In the genomic region with DNA sequence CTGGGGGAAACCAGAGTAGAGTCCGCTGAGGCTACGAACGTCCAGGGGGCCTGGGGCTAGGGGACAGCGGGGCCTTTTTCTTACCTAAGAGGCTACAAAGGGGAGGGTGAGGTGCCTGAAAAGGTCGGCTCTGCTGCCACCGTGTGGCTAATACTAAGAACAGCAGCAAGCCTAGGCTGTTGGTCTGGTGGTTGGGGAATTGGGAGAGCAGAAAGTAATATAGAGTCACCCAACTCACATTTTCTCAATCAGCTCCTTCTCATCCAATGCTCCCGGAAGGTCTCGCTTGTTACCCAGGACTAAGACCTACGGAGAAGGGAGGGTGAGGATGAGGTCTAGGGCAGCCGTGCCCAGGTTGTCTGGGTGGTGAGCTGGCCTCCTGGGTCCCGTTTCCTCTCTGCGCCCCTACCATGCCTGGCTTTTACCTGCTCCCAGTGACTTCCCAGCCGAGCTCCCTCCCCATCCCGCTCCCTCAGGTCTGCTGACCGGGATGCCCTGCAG, we compare ENCODE assay signal across 9 cellular contexts. TPM values are rescaled to one million over a fixed set of nuclear protein-coding genes. Genes with fewer than 3 reads are reported as not detected.
DNase-seq lines count a peak whose midpoint lies in the region; ATAC-seq and TF ChIP-seq lines count a peak whose summit lies in the region.
"Had no signal": no experiment of that assay in that cellular context is flagged by ENCODE, and none has a peak within 500 bp of the region (broad histone marks: within the 10 kb centered on the region; RNA-seq: fewer than 3 reads in every experiment).

No MANE protein-coding gene starts in this region.

- H3K27ac Mint-ChIP-seq in HFFc6: no peak overlapping the region
- H3K27ac Mint-ChIP-seq: stimulated activated naive CD8-positive, alpha-beta T cell treated with anti-CD3 and anti-CD28 coated beads, Interleukin-15, Interleukin-2, amounts not matched to agents 100 ng/mL and 50 ng/mL, for 24 hours had no signal

- no peaks in the 10 kb centered on the region for H3K27me3 ChIP-seq in DND-41 (ENCODE audit: insufficient read depth, low read length, poor library complexity)

- peaks cover 26% of the 10 kb centered on the region for H3K79me2 ChIP-seq in DND-41 (ENCODE audit: insufficient read depth, low read length)

- no peaks in the 10 kb centered on the region for H3K9me3 ChIP-seq in DND-41 (ENCODE audit: insufficient read depth, low read length, severe bottlenecking)

- H3K4me3 ChIP-seq in DND-41 (ENCODE audit: low read depth in 1 of 2, low read length in 2 of 2): no peak overlapping the region

- no peaks in the 10 kb centered on the region for H3K4me1 ChIP-seq in DND-41 (ENCODE audit: insufficient read depth, low read length)

- TF ChIP-seq CTCF in DND-41 (IDR thresholded peaks at IDR 0.05; ENCODE audit: borderline replicate concordance, extremely low read depth, low read length, poor library complexity, severe bottlenecking): peak; percentile 90
- TF ChIP-seq CTCF in HFFc6 (IDR thresholded peaks at IDR 0.05): peak; percentile 89
- peak; percentile 91 for TF ChIP-seq CTCF in VCaP (conservative IDR thresholded peaks at IDR 0.05)

- no peak overlapping the region for H3K4me3 Mint-ChIP-seq in HFFc6
- H3K4me3 Mint-ChIP-seq: stimulated activated naive CD8-positive, alpha-beta T cell treated with anti-CD3 and anti-CD28 coated beads, Interleukin-15, Interleukin-2, amounts not matched to agents 100 ng/mL and 50 ng/mL, for 24 hours had no signal

- no peaks in the 10 kb centered on the region for H3K4me1 Mint-ChIP-seq in HFFc6 (ENCODE audit: low read depth)

- H3K4me2 ChIP-seq in DND-41 (ENCODE audit: insufficient read depth, low read length): no peak overlapping the region

- H3K9me3 Mint-ChIP-seq in HFFc6: no peaks in the 10 kb centered on the region
- H3K9me3 Mint-ChIP-seq: stimulated activated naive CD8-positive, alpha-beta T cell treated with anti-CD3 and anti-CD28 coated beads, Interleukin-15, Interleukin-2, amounts not matched to agents 100 ng/mL and 50 ng/mL, for 24 hours had no signal

- peaks cover 63% of the 10 kb centered on the region for H3K36me3 ChIP-seq in DND-41 (ENCODE audit: insufficient read depth, low read length)

- peak; percentile 88 for ATAC-seq in DND-41 (ENCODE audit: insufficient read depth, low read depth)

- H4K20me1 ChIP-seq in DND-41 (ENCODE audit: insufficient read depth, low read length): peaks cover 43% of the 10 kb centered on the region

- no peaks in the 10 kb centered on the region for H3K27me3 Mint-ChIP-seq in HFFc6 (ENCODE audit: insufficient read depth)
- H3K27me3 Mint-ChIP-seq: stimulated activated naive CD8-positive, alpha-beta T cell treated with anti-CD3 and anti-CD28 coated beads, Interleukin-15, Interleukin-2, amounts not matched to agents 100 ng/mL and 50 ng/mL, for 24 hours had no signal

- DNase-seq in DND-41: peak; percentile 59
- DNase-seq in HFFc6: peak; percentile 48
- peak; percentile 30 for DNase-seq in NCI-H2171 (lab: John Stamatoyannopoulos, UW)
- DNase-seq in cerebellar cortex (ENCODE audit: low spot score): peak; percentile 91
- DNase-seq in kidney tubule cell (ENCODE audit: low spot score): peak; percentile 70
- DNase-seq in stimulated activated CD4-positive, alpha-beta T cell treated with anti-CD3 and anti-CD28 coated beads, Interleukin-4, amount 100 ng/mL, for 24 hours: peak; percentile 58
- no peak for DNase-seq in foreskin melanocyte

- no peaks in the 10 kb centered on the region; the same call in 1 of the 2 replicates for H3K36me3 Mint-ChIP-seq in HFFc6 (ENCODE audit: low read depth)

- H3K9ac ChIP-seq in DND-41 (ENCODE audit: low read depth, low read length): no peak overlapping the region

- H3K27ac ChIP-seq in DND-41 (ENCODE audit: low read length) (no peak overlapping the region), VCaP (no peak overlapping the region)

- no peak overlapping the region for H2AFZ ChIP-seq in DND-41 (ENCODE audit: low read depth, low read length)

RNA-seq across cellular contexts. Expression of a gene that starts 9.3 kb away (rescaled TPM):
- total RNA-seq in HFFc6 (2021; fragmentation: NEBNext Ultra II Directional; extraction: Animal tissue kit (Norgen Biotek cat#: 25700)): 10 to 100 TPM; 44.6 to 60.7 (median 48.6) TPM

RNA-seq across cellular contexts. Expression of a gene that starts 12.6 kb away (rescaled TPM):
- total RNA-seq in HFFc6 (2021; fragmentation: NEBNext Ultra II Directional; extraction: Animal tissue kit (Norgen Biotek cat#: 25700)): not detected

RNA-seq across cellular contexts. Expression of a gene that starts 25.1 kb away (rescaled TPM):
- not detected for total RNA-seq in HFFc6 (2021; fragmentation: NEBNext Ultra II Directional; extraction: Animal tissue kit (Norgen Biotek cat#: 25700))

RNA-seq across cellular contexts. Expression of a gene that starts 58.3 kb away (rescaled TPM):
- total RNA-seq in HFFc6 (2021; fragmentation: NEBNext Ultra II Directional; extraction: Animal tissue kit (Norgen Biotek cat#: 25700)): not detected
